24 cellular contexts compared by ENCODE assay signal in the genomic region with DNA sequence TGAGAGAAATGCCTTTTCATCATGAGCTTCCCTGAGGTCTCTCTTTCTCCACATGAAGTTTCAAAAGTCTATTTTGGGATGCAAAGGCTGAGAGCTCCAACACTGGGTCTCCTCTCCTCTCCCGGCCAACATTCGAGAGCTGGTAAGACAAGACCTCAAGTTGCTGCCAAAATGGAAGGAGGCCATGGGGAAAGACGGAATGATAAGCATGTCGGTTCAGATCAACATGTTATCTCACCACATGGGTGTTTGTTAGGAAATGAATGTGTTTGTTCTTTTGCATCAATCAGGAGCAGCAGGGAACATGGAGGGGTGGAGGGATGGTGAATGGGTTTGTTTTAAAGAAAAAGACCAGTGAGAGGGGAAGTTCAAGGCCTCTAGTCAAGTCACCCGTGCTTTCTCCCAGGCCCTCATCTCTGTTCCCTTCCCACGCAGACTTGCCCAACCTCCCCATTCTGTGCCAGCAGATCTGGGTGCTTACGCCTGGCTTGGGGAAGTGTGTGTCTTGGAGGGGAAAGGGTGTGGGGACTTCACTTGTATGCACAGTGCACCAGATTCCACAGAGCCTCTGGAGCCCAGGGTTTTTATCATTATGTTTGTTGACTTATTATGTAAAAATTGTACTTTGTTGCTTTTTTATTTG. TPM values are rescaled to one million over a fixed set of nuclear protein-coding genes. Genes with fewer than 3 reads are reported as not detected.
DNase-seq lines count a peak whose midpoint lies in the region; ATAC-seq and TF ChIP-seq lines count a peak whose summit lies in the region.
"Had no signal": no experiment of that assay in that cellular context is flagged by ENCODE, and none has a peak within 500 bp of the region (broad histone marks: within the 10 kb centered on the region; RNA-seq: fewer than 3 reads in every experiment).

No MANE protein-coding gene starts in this region.

- H3K9me3 ChIP-seq in left ventricle myocardium inferior (replicated peaks) (no peaks in the 10 kb centered on the region), parathyroid adenoma (ENCODE audit: control insufficient read depth, low read length) (no peaks in the 10 kb centered on the region), tibial nerve (no peaks in the 10 kb centered on the region)
- H3K9me3 ChIP-seq: pancreas had no signal

- intact Hi-C loops in Right ventricle myocardium inferior (cut with DNase I) (no loop called here), left ventricle myocardium inferior (cut with micrococcal nuclease) (no loop called here)

- no peak overlapping the region for H3K9ac ChIP-seq in parathyroid adenoma

- no peak overlapping the region for H3K27ac ChIP-seq in left ventricle myocardium inferior (replicated peaks)
- peak overlapping the region; percentile 82 for H3K27ac ChIP-seq in parathyroid adenoma
- peak overlapping the region in 1 of 4 donors; percentile 71 for H3K27ac ChIP-seq in tibial nerve
- H3K27ac ChIP-seq: epithelial cell of prostate, pancreas had no signal

- peak in 1 of 2 donors; percentile 78 for TF ChIP-seq EP300 in tibial nerve (IDR thresholded peaks at IDR 0.05)

- H3K4me3 ChIP-seq in left ventricle myocardium inferior (no peak overlapping the region), fibroblast of the aortic adventitia (ENCODE audit: low read depth, low read length) (no peak overlapping the region), parathyroid adenoma (ENCODE audit: low read depth, low read length) (no peak overlapping the region), tibial nerve (no peak overlapping the region)
- H3K4me3 ChIP-seq: pancreas had no signal

- H3K36me3 ChIP-seq in left ventricle myocardium inferior = no peaks in the 10 kb centered on the region
- H3K36me3 ChIP-seq in parathyroid adenoma (ENCODE audit: control insufficient read depth, insufficient read depth, low read length) = no peaks in the 10 kb centered on the region
- no peaks in the 10 kb centered on the region for H3K36me3 ChIP-seq in tibial nerve
- H3K36me3 ChIP-seq: pancreas had no signal

- no peak for DNase-seq in Right ventricle myocardium inferior (ENCODE audit: missing footprints)
- DNase-seq in left ventricle myocardium inferior = no peak
- peak; percentile 82 for DNase-seq in fibroblast of the aortic adventitia (ENCODE audit: low read depth)
- DNase-seq in erythroblast (lab: John Stamatoyannopoulos, UW) = no peak
- DNase-seq in NCI-H1105 (lab: John Stamatoyannopoulos, UW) = no peak
- no peak for DNase-seq in tibial nerve (ENCODE audit: low spot score in 2 of 2)
- DNase-seq: 8988T; activated CD4-positive, alpha-beta memory T cell treated with anti-CD3 and anti-CD28 coated beads for 36 hours; activated CD4-positive, CD25-positive, alpha-beta regulatory T cell; activated effector memory CD4-positive, alpha-beta T cell treated with anti-CD3 and anti-CD28 coated beads, Interleukin-2, amount 50 U/mL, for 16 hours; central memory CD4-positive, alpha-beta T cell; DMS79; Kasumi-1; naive thymus-derived CD8-positive, alpha-beta T cell; NCI-H1092; NCI-H2029 treated with DMSO at 0.1 percent for 48 hours; NCI-H226; NCI-H82; pancreas; substantia nigra; T-helper 9 cell had no signal

- ATAC-seq in Right ventricle myocardium inferior (peak; percentile 59), GM18909 (IDR thresholded peaks at IDR 0.05; ENCODE audit: poor library complexity, unreplicated experiment) (no peak)
- ATAC-seq: naive thymus-derived CD8-positive, alpha-beta T cell had no signal

- TF ChIP-seq CTCF in left ventricle myocardium inferior (IDR thresholded peaks at IDR 0.05; ENCODE audit: borderline replicate concordance) (no peak), fibroblast of the aortic adventitia (IDR thresholded peaks at IDR 0.05; ENCODE audit: insufficient read depth, low read length) (no peak), parathyroid adenoma (IDR thresholded peaks at IDR 0.05) (no peak), tibial nerve (IDR thresholded peaks at IDR 0.05) (no peak)

- H3K79me2 ChIP-seq in parathyroid adenoma = no peaks in the 10 kb centered on the region

- H3K4me1 ChIP-seq in left ventricle myocardium inferior (peaks cover 9% of the 10 kb centered on the region), parathyroid adenoma (peaks cover 9% of the 10 kb centered on the region), tibial nerve (peaks cover 0 to 13% (median 1%) of the 10 kb centered on the region in 4 donors)
- H3K4me1 ChIP-seq: pancreas had no signal

- no peak for TF ChIP-seq POLR2A in erythroblast (IDR thresholded peaks at IDR 0.05; ENCODE audit: low read length)
- no peak for TF ChIP-seq POLR2A in tibial nerve (IDR thresholded peaks at IDR 0.05)

- WGBS in tibial nerve, 2 donors = 40 to 42% methylated on average over 7 of the region's 7 CpGs

- H3K4me2 ChIP-seq in parathyroid adenoma (ENCODE audit: low read length) = peak overlapping the region; percentile 18

- H2AFZ ChIP-seq in parathyroid adenoma = peak overlapping the region; percentile 50

- H3K27me3 ChIP-seq in left ventricle myocardium inferior (ENCODE audit: low read depth) = peaks cover 28% of the 10 kb centered on the region
- H3K27me3 ChIP-seq in parathyroid adenoma (ENCODE audit: control insufficient read depth, insufficient read depth, low read length) = no peaks in the 10 kb centered on the region
- H3K27me3 ChIP-seq in tibial nerve = no peaks in the 10 kb centered on the region
- H3K27me3 ChIP-seq: pancreas had no signal

RNA-seq across cellular contexts. Expression of a gene that starts 23.5 kb away (rescaled TPM):
- total RNA-seq in Right ventricle myocardium inferior (1.7 TPM), left ventricle myocardium inferior (0.58 TPM), fibroblast of the aortic adventitia (ENCODE audit: low replicate concordance) (4.4 and 5.8 TPM in 2 replicates), tibial nerve (10 to 100 TPM in 3 of 4 donors, 1 to 10 TPM in 1; 8.1 to 36.0 (median 17.9) TPM)
